14 cellular contexts compared by ENCODE assay signal in genomic region chr2:180572346-180572745, GRCh38.
DNase-seq lines count a peak whose midpoint lies in the region; ATAC-seq and TF ChIP-seq lines count a peak whose summit lies in the region.
"Had no signal": no experiment of that assay in that cellular context is flagged by ENCODE, and none has a peak within 500 bp of the region (broad histone marks: within the 10 kb centered on the region; RNA-seq: fewer than 3 reads in every experiment).

No MANE protein-coding gene starts in this region.

- H3K27me3 Mint-ChIP-seq in neural progenitor cell (ENCODE audit: insufficient read depth, low read depth), result no peaks in the 10 kb centered on the region

- no peaks in the 10 kb centered on the region for H3K36me3 Mint-ChIP-seq in neural progenitor cell
- H3K36me3 Mint-ChIP-seq: IgD-negative memory B cell had no signal

- no peaks in the 10 kb centered on the region for H3K79me2 ChIP-seq in neural progenitor cell (ENCODE audit: low read depth)

- DNase-seq in ELR (ENCODE audit: low read depth) (peak; percentile 35), LoVo (ENCODE audit: low spot score) (peak; percentile 15), epithelial cell of esophagus (ENCODE audit: low read depth) (peak; percentile 54), renal cortical epithelial cell (ENCODE audit: low read depth) (peak; percentile 8), body of pancreas (no peak), neural progenitor cell (ENCODE audit: low spot score) (no peak), Kasumi-1 (lab: John Stamatoyannopoulos, UW) (no peak)
- DNase-seq: NCI-H1417 treated with DMSO at 0.1 percent for 48 hours, NCI-H2029, NCI-H2171 treated with DMSO at 0.1 percent for 48 hours had no signal

- no peaks in the 10 kb centered on the region for H4K20me1 ChIP-seq in neural progenitor cell (ENCODE audit: low read depth)

- no peaks in the 10 kb centered on the region for H3K36me3 ChIP-seq in body of pancreas (replicated peaks in 1 of 2; ENCODE audit: insufficient read depth in 1 of 2, low read depth in 2 of 2)
- no peaks in the 10 kb centered on the region for H3K36me3 ChIP-seq in neural progenitor cell

- no peak overlapping the region for H2AFZ ChIP-seq in neural progenitor cell (replicated peaks)

- H3K27ac ChIP-seq in body of pancreas, result no peak overlapping the region
- no peak overlapping the region for H3K27ac ChIP-seq in neural progenitor cell
- H3K27ac ChIP-seq: C4-2B, SK-N-MC had no signal

- no peak overlapping the region for H3K9ac ChIP-seq in neural progenitor cell

- H3K27ac Mint-ChIP-seq in neural progenitor cell, result no peak overlapping the region
- H3K27ac Mint-ChIP-seq: IgD-negative memory B cell had no signal

- intact Hi-C loops in body of pancreas (cut with DNase I), result no loop called here

- H3K4me2 ChIP-seq in neural progenitor cell, result no peak overlapping the region

- TF ChIP-seq POLR2A in body of pancreas (IDR thresholded peaks at IDR 0.05), result no peak

- H3K27me3 ChIP-seq in body of pancreas (no peaks in the 10 kb centered on the region), neural progenitor cell (no peaks in the 10 kb centered on the region)

- no peak overlapping the region for H3K4me3 ChIP-seq in epithelial cell of esophagus (ENCODE audit: low read length)
- H3K4me3 ChIP-seq in body of pancreas, result no peak overlapping the region
- no peak overlapping the region for H3K4me3 ChIP-seq in neural progenitor cell
- H3K4me3 ChIP-seq: SK-N-MC had no signal

- H3K4me1 Mint-ChIP-seq in neural progenitor cell, result no peaks in the 10 kb centered on the region
- H3K4me1 Mint-ChIP-seq: IgD-negative memory B cell had no signal

- no peaks in the 10 kb centered on the region for H3K4me1 ChIP-seq in body of pancreas
- H3K4me1 ChIP-seq in neural progenitor cell, result no peaks in the 10 kb centered on the region

- H3K4me3 Mint-ChIP-seq in neural progenitor cell, result no peak overlapping the region
- H3K4me3 Mint-ChIP-seq: IgD-negative memory B cell had no signal

- no peak for ATAC-seq in body of pancreas
- ATAC-seq: Right ventricle myocardium inferior had no signal

- H3K9me3 Mint-ChIP-seq in neural progenitor cell, result no peaks in the 10 kb centered on the region
- H3K9me3 Mint-ChIP-seq: IgD-negative memory B cell had no signal

- TF ChIP-seq CTCF in epithelial cell of esophagus (IDR thresholded peaks at IDR 0.05; ENCODE audit: insufficient read depth, low read depth, low read length, missing control alignments) (no peak), body of pancreas (IDR thresholded peaks at IDR 0.05) (no peak), neural progenitor cell (IDR thresholded peaks at IDR 0.05) (no peak)

- H3F3A ChIP-seq in neural progenitor cell (ENCODE audit: low read depth), result no peaks in the 10 kb centered on the region

- H3K9me3 ChIP-seq in body of pancreas, result no peaks in the 10 kb centered on the region
- H3K9me3 ChIP-seq in neural progenitor cell (ENCODE audit: low read depth), result no peaks in the 10 kb centered on the region

Comparison
In these comparisons a context has a peak if more than half of its experiments do, and no peak if none do; other contexts are left out.
1. DNase-seq: peak in ELR (single experiment), LoVo (single experiment), epithelial cell of esophagus (single experiment) and renal cortical epithelial cell (single experiment); none in body of pancreas (0 of 4), neural progenitor cell (single experiment) and Kasumi-1 (0 of 2).